27 cellular contexts compared by ENCODE assay signal in the genomic region with DNA sequence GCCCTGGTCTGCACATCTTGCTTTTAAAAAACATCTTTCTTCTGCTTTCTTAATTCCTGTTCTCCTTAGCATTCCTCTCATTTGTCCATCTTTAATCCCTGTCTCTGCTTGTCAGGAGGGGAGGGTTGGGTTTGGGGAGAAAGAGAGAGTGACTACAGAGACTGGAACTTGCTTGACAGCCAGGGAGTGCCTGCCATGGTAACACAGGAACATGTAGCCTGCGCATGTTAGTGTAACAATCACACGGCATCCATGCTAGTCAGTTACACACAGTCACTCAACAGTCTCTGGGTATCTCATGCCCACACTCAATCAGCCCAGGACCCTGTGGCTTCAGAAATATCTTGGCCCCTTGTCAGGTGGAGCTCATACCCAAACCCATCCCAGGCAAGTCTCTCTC. TPM values are rescaled to one million over a fixed set of nuclear protein-coding genes. Genes with fewer than 3 reads are reported as not detected.
A peak's percentile ranks its signal among the peaks of the same experiment; 100 is the strongest.
DNase-seq lines count a peak whose midpoint lies in the region; ATAC-seq, FAIRE-seq and TF ChIP-seq lines count a peak whose summit lies in the region.
"Had no signal": no experiment of that assay in that cellular context is flagged by ENCODE, and none has a peak within 500 bp of the region (broad histone marks: within the 10 kb centered on the region; RNA-seq: fewer than 3 reads in every experiment).

No MANE protein-coding gene starts in this region.

- peaks cover 5% of the 10 kb centered on the region for H3K36me3 Mint-ChIP-seq in glutamatergic neuron (ENCODE audit: unreplicated experiment)
- H3K36me3 Mint-ChIP-seq in activated naive CD8-positive, alpha-beta T cell treated with anti-CD3 and anti-CD28 coated beads for 36 hours: no peaks in the 10 kb centered on the region
- H3K36me3 Mint-ChIP-seq: activated CD4-positive, alpha-beta memory T cell treated with anti-CD3 and anti-CD28 coated beads for 36 hours had no signal

- H3K79me2 ChIP-seq in trophoblast cell (ENCODE audit: control insufficient read depth, insufficient read depth, low read length, poor library complexity): peaks cover 15% of the 10 kb centered on the region

- no peak overlapping the region for H3K18ac ChIP-seq in trophoblast cell (ENCODE audit: low read length)

- no peak for TF ChIP-seq POLR2A in GM12891 (IDR thresholded peaks at IDR 0.05; ENCODE audit: low read depth, low read length)

- H3K4me3 Mint-ChIP-seq in glutamatergic neuron (ENCODE audit: unreplicated experiment): peak overlapping the region; percentile 3
- H3K4me3 Mint-ChIP-seq in activated naive CD8-positive, alpha-beta T cell treated with anti-CD3 and anti-CD28 coated beads for 36 hours: no peak overlapping the region
- H3K4me3 Mint-ChIP-seq: activated B cell treated with CpG ODN at 0.5 μM for 24 hours; activated CD4-positive, alpha-beta memory T cell treated with anti-CD3 and anti-CD28 coated beads for 36 hours; CD4-positive, alpha-beta T cell; stimulated activated naive B cell treated with anti-CD40 and anti-IgM and Interleukin-4, amounts not matched to agents 10 μg/mL and 1 μg/mL and 100 μg/mL, for 72 hours had no signal

- no peak overlapping the region for H3K4me2 ChIP-seq in trophoblast cell (ENCODE audit: low read length)

- no peak for TF ChIP-seq CTCF in VCaP (conservative IDR thresholded peaks at IDR 0.05)
- TF ChIP-seq CTCF in glutamatergic neuron (IDR thresholded peaks at IDR 0.05; ENCODE audit: partially characterized antibody, unreplicated experiment): no peak

- no CpG with 5 or more reads among the region's 2 CpGs for WGBS in trophoblast cell (ENCODE audit: extremely low coverage, insufficient coverage, insufficient read length)

- H3K27ac Mint-ChIP-seq in glutamatergic neuron (ENCODE audit: unreplicated experiment): no peak overlapping the region
- H3K27ac Mint-ChIP-seq in activated naive CD8-positive, alpha-beta T cell treated with anti-CD3 and anti-CD28 coated beads for 36 hours: no peak overlapping the region
- H3K27ac Mint-ChIP-seq: activated B cell treated with CpG ODN at 0.5 μM for 24 hours; activated CD4-positive, alpha-beta memory T cell treated with anti-CD3 and anti-CD28 coated beads for 36 hours; activated T-helper 1 cell treated with anti-CD3 and anti-CD28 coated beads, Interleukin-12 subunit alpha, Interleukin-12 subunit beta, Interleukin-2, Interleukin-4 antibody, amounts not matched to agents 30 ng/mL and 10 ng/mL and 1 ng/mL, durations not matched to agents 14 hours and 24 hours and 36 hours; CD4-positive, alpha-beta T cell; H9; progenitor cell of endocrine pancreas; stimulated activated naive B cell treated with anti-CD40 and anti-IgM and Interleukin-4, amounts not matched to agents 10 μg/mL and 1 μg/mL and 100 μg/mL, for 72 hours had no signal

- H3K4me1 Mint-ChIP-seq in glutamatergic neuron (ENCODE audit: low read depth, unreplicated experiment): no peaks in the 10 kb centered on the region
- H3K4me1 Mint-ChIP-seq in activated naive CD8-positive, alpha-beta T cell treated with anti-CD3 and anti-CD28 coated beads for 36 hours: peaks cover 7% of the 10 kb centered on the region

- H3K9me3 ChIP-seq in trophoblast cell (ENCODE audit: insufficient read depth, low read depth, low read length): no peaks in the 10 kb centered on the region
- H3K9me3 ChIP-seq: gastroesophageal sphincter, lower lobe of right lung, sigmoid colon, vagina had no signal

- H4K8ac ChIP-seq in trophoblast cell (ENCODE audit: low read depth, low read length): no peak overlapping the region

- DNase-seq in GM12891 (ENCODE audit: insufficient read length, low spot score) (no peak), glutamatergic neuron (no peak), trophoblast cell (no peak), D341Med (ENCODE audit: low spot score) (no peak), caudate nucleus (lab: John Stamatoyannopoulos, UW) (no peak)
- no peak for DNase-seq in activated naive CD8-positive, alpha-beta T cell treated with anti-CD3 and anti-CD28 coated beads for 36 hours
- DNase-seq: activated B cell treated with CpG ODN at 0.5 μM for 24 hours; activated CD4-positive, alpha-beta memory T cell treated with anti-CD3 and anti-CD28 coated beads for 36 hours; activated CD8-positive, alpha-beta memory T cell treated with anti-CD3 and anti-CD28 coated beads, Interleukin-2, amount 50 U/mL, for 4 hours; activated naive CD4-positive, alpha-beta T cell treated with anti-CD3 and anti-CD28 coated beads, Interleukin-2, amount 50 U/mL, for 16 hours; CD4-positive, alpha-beta T cell; H9; lower lobe of right lung; NCI-H187; PC-9; SHP77; sigmoid colon; stimulated activated CD4-positive, alpha-beta T cell treated with anti-CD3 and anti-CD28 coated beads, Interleukin-15, amount 100 ng/mL, for 24 hours; stimulated activated naive B cell treated with anti-CD40 and anti-IgM and Interleukin-4, amounts not matched to agents 10 μg/mL and 1 μg/mL and 100 μg/mL, for 72 hours; T-helper 9 cell had no signal

- H2AK5ac ChIP-seq in trophoblast cell (ENCODE audit: low read length): no peak overlapping the region

- FAIRE-seq in GM12891 (lab: Jason Lieb, UNC): peak; percentile 63

- no peak for ATAC-seq in GM21381 (IDR thresholded peaks at IDR 0.05; ENCODE audit: unreplicated experiment)
- ATAC-seq: gastroesophageal sphincter; stimulated activated naive B cell treated with anti-CD40 and anti-IgM and Interleukin-4, amounts not matched to agents 10 μg/mL and 1 μg/mL and 100 μg/mL, for 72 hours had no signal

- peaks cover 5% of the 10 kb centered on the region for H3K27me3 ChIP-seq in trophoblast cell (ENCODE audit: insufficient read depth, low read length)
- H3K27me3 ChIP-seq: vagina had no signal

- H4K91ac ChIP-seq in trophoblast cell (ENCODE audit: low read depth, low read length): no peak overlapping the region

- H3K4ac ChIP-seq in trophoblast cell (ENCODE audit: low read depth, low read length): no peak overlapping the region

- H3K4me3 ChIP-seq in trophoblast cell (ENCODE audit: low read depth, low read length): no peak overlapping the region
- H3K4me3 ChIP-seq: PC-9 had no signal

- H3K27ac ChIP-seq in VCaP: peak overlapping the region; percentile 77; the same call in 1 of the 2 replicates
- H3K27ac ChIP-seq in trophoblast cell (ENCODE audit: low read depth, low read length): no peak overlapping the region
- no peak overlapping the region for H3K27ac ChIP-seq in caudate nucleus (ENCODE audit: low read depth, low read length)
- H3K27ac ChIP-seq: gastroesophageal sphincter, lower lobe of right lung, PC-9, sigmoid colon, vagina had no signal

- peak overlapping the region; percentile 47 for H2BK12ac ChIP-seq in trophoblast cell (ENCODE audit: low read length)

- no peak overlapping the region for H3K9ac ChIP-seq in trophoblast cell (ENCODE audit: low read length)

- H4K12ac ChIP-seq in trophoblast cell (ENCODE audit: low read depth, low read length): no peak overlapping the region

- H3K9me3 Mint-ChIP-seq in glutamatergic neuron (ENCODE audit: unreplicated experiment): peaks cover 6% of the 10 kb centered on the region
- no peaks in the 10 kb centered on the region for H3K9me3 Mint-ChIP-seq in activated naive CD8-positive, alpha-beta T cell treated with anti-CD3 and anti-CD28 coated beads for 36 hours
- H3K9me3 Mint-ChIP-seq: activated B cell treated with CpG ODN at 0.5 μM for 24 hours; activated CD4-positive, alpha-beta memory T cell treated with anti-CD3 and anti-CD28 coated beads for 36 hours; activated T-helper 1 cell treated with anti-CD3 and anti-CD28 coated beads, Interleukin-12 subunit alpha, Interleukin-12 subunit beta, Interleukin-2, Interleukin-4 antibody, amounts not matched to agents 30 ng/mL and 10 ng/mL and 1 ng/mL, durations not matched to agents 14 hours and 24 hours and 36 hours; CD4-positive, alpha-beta T cell; H9; stimulated activated naive B cell treated with anti-CD40 and anti-IgM and Interleukin-4, amounts not matched to agents 10 μg/mL and 1 μg/mL and 100 μg/mL, for 72 hours had no signal

- H3K36me3 ChIP-seq in trophoblast cell (ENCODE audit: control insufficient read depth in 1 of 2, insufficient read depth in 2 of 2, low read length in 2 of 2): no peaks in the 10 kb centered on the region
- H3K36me3 ChIP-seq: lower lobe of right lung, sigmoid colon, vagina had no signal

- no peak overlapping the region for H2BK5ac ChIP-seq in trophoblast cell (ENCODE audit: low read depth, low read length, poor library complexity)

- H3K23ac ChIP-seq in trophoblast cell (ENCODE audit: low read length): no peak overlapping the region

- H2AFZ ChIP-seq in trophoblast cell (ENCODE audit: insufficient read depth, low read length, poor library complexity): no peak overlapping the region
- H2AFZ ChIP-seq: PC-9 had no signal

- H3K79me1 ChIP-seq in trophoblast cell (ENCODE audit: low read length): peaks cover 40% of the 10 kb centered on the region

- H3K27me3 Mint-ChIP-seq in glutamatergic neuron (ENCODE audit: unreplicated experiment): peaks cover 25% of the 10 kb centered on the region
- H3K27me3 Mint-ChIP-seq in activated naive CD8-positive, alpha-beta T cell treated with anti-CD3 and anti-CD28 coated beads for 36 hours: peaks cover 16% of the 10 kb centered on the region

- no peak overlapping the region for H3K14ac ChIP-seq in trophoblast cell (ENCODE audit: low read length)

- peaks cover 49 to 55% of the 10 kb centered on the region in 2 experiments for H3K4me1 ChIP-seq in trophoblast cell (ENCODE audit: control insufficient read depth in 1 of 2, insufficient read depth in 2 of 2, low read length in 2 of 2)

- H2BK120ac ChIP-seq in trophoblast cell (ENCODE audit: insufficient read depth, low read length, poor library complexity): no peak overlapping the region

TF ChIP-seq in GM12891, 5 proteins besides CTCF, POLR2A, EP300 and RAD21:
- TF ChIP-seq POU2F2 (IDR thresholded peaks at IDR 0.05; ENCODE audit: low read depth, low read length) (no peak), SPI1 (IDR thresholded peaks at IDR 0.05; ENCODE audit: low read depth, low read length) (no peak), POLR2AphosphoS5 (IDR thresholded peaks at IDR 0.05; ENCODE audit: low read depth, low read length) (no peak), PAX5 (IDR thresholded peaks at IDR 0.05; ENCODE audit: insufficient read depth, low read length, severe bottlenecking) (no peak), TAF1 (IDR thresholded peaks at IDR 0.05; ENCODE audit: low read depth, low read length) (no peak)

RNA-seq across cellular contexts. Expression of a gene that starts 0.8 kb away (rescaled TPM):
- polyA plus RNA-seq in GM12891 (2012; ENCODE audit: low read depth, missing spikeins): 0.21 TPM
- 1.1 TPM for total RNA-seq in glutamatergic neuron (ENCODE audit: unreplicated experiment)
- 3.7 and 4.0 TPM in 2 replicates for polyA plus RNA-seq in trophoblast cell (2013)
- total RNA-seq in activated naive CD8-positive, alpha-beta T cell treated with anti-CD3 and anti-CD28 coated beads for 36 hours: under 1 TPM; 0.27 to 0.32 TPM
- total RNA-seq: M059J had no signal

RNA-seq across cellular contexts. Expression of a gene that starts 14.7 kb away (rescaled TPM):
- polyA plus RNA-seq in GM12891 (2012; ENCODE audit: low read depth, missing spikeins): 13.2 TPM
- total RNA-seq in glutamatergic neuron (ENCODE audit: unreplicated experiment): 95.3 TPM
- polyA plus RNA-seq in trophoblast cell (2013): 9.3 and 9.4 TPM in 2 replicates
- total RNA-seq in activated naive CD8-positive, alpha-beta T cell treated with anti-CD3 and anti-CD28 coated beads for 36 hours: 10 to 100 TPM; 31.3 to 36.0 TPM

RNA-seq across cellular contexts. Expression of a gene that starts 15.1 kb away (rescaled TPM):
- 18.1 TPM for polyA plus RNA-seq in GM12891 (2012; ENCODE audit: low read depth, missing spikeins)
- 74.7 TPM for total RNA-seq in glutamatergic neuron (ENCODE audit: unreplicated experiment)
- polyA plus RNA-seq in trophoblast cell (2013): 30.4 and 30.6 TPM in 2 replicates
- total RNA-seq in activated naive CD8-positive, alpha-beta T cell treated with anti-CD3 and anti-CD28 coated beads for 36 hours: 10 to 100 TPM; 17.2 to 18.3 TPM
